12 cellular contexts compared by ENCODE assay signal in the genomic region with DNA sequence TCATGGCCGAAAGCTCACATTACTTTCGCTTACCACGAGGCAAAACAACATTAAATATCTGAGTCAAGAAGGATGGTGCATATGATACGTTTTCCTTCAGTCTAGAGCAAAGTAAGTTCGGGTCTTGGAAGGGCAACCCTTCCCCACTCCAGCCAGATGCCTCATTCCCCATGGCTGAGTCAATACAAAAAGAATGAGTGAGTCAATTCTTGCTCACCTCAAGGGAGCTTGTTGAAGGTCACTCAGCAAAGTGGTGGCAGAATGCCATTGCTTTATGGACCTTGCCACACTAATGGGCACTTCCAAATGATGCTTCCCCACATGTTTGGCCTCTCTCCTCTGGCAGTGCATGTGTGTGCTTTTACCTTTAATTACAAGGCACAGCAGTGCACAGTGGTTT.
A peak's percentile ranks its signal among the peaks of the same experiment; 100 is the strongest.
DNase-seq lines count a peak whose midpoint lies in the region; ATAC-seq and TF ChIP-seq lines count a peak whose summit lies in the region.
"Had no signal": no experiment of that assay in that cellular context is flagged by ENCODE, and none has a peak within 500 bp of the region (broad histone marks: within the 10 kb centered on the region; RNA-seq: fewer than 3 reads in every experiment).

No MANE protein-coding gene starts in this region.

- no peak overlapping the region for H3K27ac ChIP-seq in osteoblast (ENCODE audit: low read depth, low read length)
- H3K27ac ChIP-seq: BLaER1 had no signal

- H4K20me1 ChIP-seq in osteoblast (ENCODE audit: insufficient read depth, low read length), result no peaks in the 10 kb centered on the region
- H4K20me1 ChIP-seq: BLaER1 had no signal

- no peaks in the 10 kb centered on the region for H3K79me2 ChIP-seq in osteoblast (ENCODE audit: insufficient read depth, low read length)

- intact Hi-C loops in left ventricle myocardium superior (cut with micrococcal nuclease), result no loop called here
- intact Hi-C loops in cardiac septum (cut with DNase I), result no loop called here
- intact Hi-C loops in lower leg skin (cut with DNase I; ENCODE audit: low total_unique reads), result no loop called here

- no peaks in the 10 kb centered on the region for H3K9me3 ChIP-seq in osteoblast (ENCODE audit: low read depth, low read length)
- H3K9me3 ChIP-seq: BLaER1 had no signal

- no peaks in the 10 kb centered on the region for H3K27me3 ChIP-seq in osteoblast (ENCODE audit: insufficient read depth, low read length)
- H3K27me3 ChIP-seq: BLaER1 had no signal

- ATAC-seq in left ventricle myocardium superior (peak; percentile 15), GM18517 (IDR thresholded peaks at IDR 0.05; ENCODE audit: unreplicated experiment) (no peak)
- ATAC-seq: stimulated activated memory B cell treated with anti-CD40 and anti-IgM and Interleukin-4, amounts not matched to agents 10 μg/mL and 1 μg/mL and 100 μg/mL, for 72 hours had no signal

- no peak overlapping the region for H3K4me3 ChIP-seq in fibroblast of mammary gland (ENCODE audit: control insufficient read depth, low read depth, low read length)
- H3K4me3 ChIP-seq in lower leg skin (ENCODE audit: low read depth, poor library complexity, severe bottlenecking), result no peak overlapping the region
- no peak overlapping the region for H3K4me3 ChIP-seq in osteoblast (ENCODE audit: insufficient read depth, low read length)
- H3K4me3 ChIP-seq: BLaER1 had no signal

- DNase-seq in left ventricle myocardium superior (no peak), cardiac septum (ENCODE audit: low spot score) (no peak), NCI-H748 (lab: John Stamatoyannopoulos, UW; ENCODE audit: unreplicated experiment) (peak; percentile 91), fibroblast of mammary gland (ENCODE audit: low read depth) (peak; percentile 74), lower leg skin (ENCODE audit: low spot score in 2 of 2) (no peak), osteoblast (ENCODE audit: insufficient read length, low spot score, missing footprints) (no peak)
- no peak for DNase-seq in activated CD4-positive, alpha-beta T cell treated with anti-CD3 and anti-CD28 coated beads for 1 hour
- DNase-seq: activated T-cell treated with anti-CD3 and anti-CD28 coated beads, Interleukin-2, amount 50 U/mL, for 24 hours; hippocampal formation had no signal

- H3K36me3 ChIP-seq in osteoblast (ENCODE audit: insufficient read depth, low read length), result no peaks in the 10 kb centered on the region
- H3K36me3 ChIP-seq: BLaER1 had no signal

- 76 to 81% methylated on average over 5 of the region's 5 CpGs for WGBS in lower leg skin, 2 donors

- TF ChIP-seq POLR2A in lower leg skin (IDR thresholded peaks at IDR 0.05), result no peak

- TF ChIP-seq CTCF in fibroblast of mammary gland (conservative IDR thresholded peaks at IDR 0.05; ENCODE audit: control insufficient read depth, insufficient read depth, low read depth, low read length), result no peak
- TF ChIP-seq CTCF in lower leg skin (IDR thresholded peaks at IDR 0.05), result no peak
- no peak for TF ChIP-seq CTCF in osteoblast (IDR thresholded peaks at IDR 0.05; ENCODE audit: extremely low read depth, low read depth, low read length)

- no peak overlapping the region for H3K4me2 ChIP-seq in osteoblast (ENCODE audit: insufficient read depth, low read length)
- H3K4me2 ChIP-seq: BLaER1 had no signal

- H3K4me1 ChIP-seq in osteoblast (ENCODE audit: insufficient read depth, low read length), result peaks cover 4% of the 10 kb centered on the region
- H3K4me1 ChIP-seq: BLaER1 had no signal

- H2AFZ ChIP-seq in osteoblast (ENCODE audit: low read length), result no peak overlapping the region

Comparison
In these comparisons a context has a peak if more than half of its experiments do, and no peak if none do; other contexts are left out.
1. DNase-seq: peak in NCI-H748 (single experiment) and fibroblast of mammary gland (single experiment); none in left ventricle myocardium superior (single experiment), cardiac septum (single experiment), lower leg skin (0 of 2), osteoblast (single experiment) and activated CD4-positive, alpha-beta T cell treated with anti-CD3 and anti-CD28 coated beads for 1 hour (single experiment).